9 cellular contexts compared by ENCODE assay signal in the genomic region with DNA sequence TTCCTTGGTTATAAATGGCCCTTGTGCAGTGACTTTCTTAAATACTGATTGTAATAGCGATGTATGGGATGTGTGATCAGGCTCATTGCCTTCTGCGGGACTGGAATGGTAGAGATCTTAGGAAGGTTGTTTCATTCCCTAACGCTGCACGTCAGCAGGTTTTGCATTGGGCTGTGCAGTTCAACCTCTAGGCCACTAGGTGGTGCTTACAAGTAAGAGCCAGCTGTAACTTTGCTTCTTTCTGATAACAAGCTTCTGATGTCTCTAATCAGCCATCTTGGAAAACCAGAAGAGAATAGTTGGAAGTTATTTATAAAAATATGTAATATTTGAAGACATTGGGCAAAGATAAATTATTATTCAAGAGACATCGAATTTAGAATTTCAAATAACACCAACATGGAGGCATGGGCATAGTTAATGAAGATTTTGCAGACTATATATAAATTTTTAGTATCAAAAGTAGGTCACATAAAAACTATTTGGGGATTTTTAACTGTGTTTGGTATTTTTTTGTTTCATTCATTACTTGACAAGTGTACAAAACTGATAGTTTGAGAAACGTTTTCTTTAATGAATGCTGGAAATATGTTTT.
A peak's percentile ranks its signal among the peaks of the same experiment; 100 is the strongest.
DNase-seq lines count a peak whose midpoint lies in the region; ATAC-seq and TF ChIP-seq lines count a peak whose summit lies in the region.
"Had no signal": no experiment of that assay in that cellular context is flagged by ENCODE, and none has a peak within 500 bp of the region (broad histone marks: within the 10 kb centered on the region; RNA-seq: fewer than 3 reads in every experiment).

No MANE protein-coding gene starts in this region.

- in situ Hi-C loops in astrocyte of the cerebellum (cut with HindIII; ENCODE audit: low sequenced_read_pairs): no loop called here

- intact Hi-C loops in A673 (cut with micrococcal nuclease; ENCODE audit: unreplicated experiment): loop anchor here (5.0 kb wide), 1 partner anchor 222 kb away; no protein-coding TSS in a partner anchor

- no peaks in the 10 kb centered on the region for H3K4me1 ChIP-seq in A673 (ENCODE audit: insufficient read depth, low read length, poor library complexity, severe bottlenecking)

- CTCF ChIA-PET in A673 (lab: Charles Lee): interaction anchor here (0.7 kb wide), 1 partner anchor 335 kb away, joined by 3 read pairs; no protein-coding TSS in a partner anchor

- DNase-seq in A673 (ENCODE audit: low spot score) (peak; percentile 77), NCI-H2171 treated with DMSO at 0.1 percent for 48 hours (lab: John Stamatoyannopoulos, UW) (peak; percentile 30), astrocyte of the cerebellum (ENCODE audit: low read depth) (peak; percentile 41), left kidney (ENCODE audit: low read depth, low spot score) (peak; percentile 55), NCI-H128 (lab: John Stamatoyannopoulos, UW; ENCODE audit: unreplicated experiment) (no peak)
- DNase-seq in activated effector memory CD4-positive, alpha-beta T cell treated with anti-CD3 and anti-CD28 coated beads, Interleukin-2, amount 50 U/mL, for 16 hours: no peak

- no TSS peak for BruUV-seq in A673 (replicated peaks; lab: Mats Ljungman, UMichigan)

- TF ChIP-seq CTCF in A673 (conservative IDR thresholded peaks at IDR 0.05; ENCODE audit: low read depth, low read length) (peak; percentile 71), GM12872 (IDR thresholded peaks at IDR 0.05; ENCODE audit: insufficient read depth, low read depth, low read length) (peak; percentile 90), astrocyte of the cerebellum (IDR thresholded peaks at IDR 0.05; ENCODE audit: low read depth, low read length, missing control alignments) (peak; percentile 94)

- H3K4me3 ChIP-seq in A673 (ENCODE audit: low read depth, low read length, poor library complexity, severe bottlenecking) (no peak overlapping the region), astrocyte of the cerebellum (ENCODE audit: low read depth, low read length) (no peak overlapping the region)
- H3K4me3 ChIP-seq: lung had no signal

- POLR2A ChIA-PET in A673 (lab: Charles Lee; ENCODE audit: low non-redundant PET): no interaction called here

- peak; percentile 98 for ATAC-seq in HG02852 (IDR thresholded peaks at IDR 0.05; ENCODE audit: unreplicated experiment)

- H3K36me3 ChIP-seq in A673 (ENCODE audit: insufficient read depth, low read length, poor library complexity, severe bottlenecking): no peaks in the 10 kb centered on the region

- H3K27ac ChIP-seq in A673 (ENCODE audit: low read depth, low read length, poor library complexity, severe bottlenecking): no peak overlapping the region

- no peaks in the 10 kb centered on the region for H3K9me3 ChIP-seq in A673 (ENCODE audit: low read depth, low read length, poor library complexity, severe bottlenecking)

- H3K27me3 ChIP-seq in A673 (replicated peaks; ENCODE audit: insufficient read depth, low read depth, low read length, poor library complexity): no peaks in the 10 kb centered on the region

Comparison
In these comparisons a context has a peak if more than half of its experiments do, and no peak if none do; other contexts are left out.
1. DNase-seq: peak in A673 (single experiment), NCI-H2171 treated with DMSO at 0.1 percent for 48 hours (single experiment), astrocyte of the cerebellum (single experiment) and left kidney (single experiment); none in NCI-H128 (single experiment) and activated effector memory CD4-positive, alpha-beta T cell treated with anti-CD3 and anti-CD28 coated beads, Interleukin-2, amount 50 U/mL, for 16 hours (single experiment).
2. Peak in every context shown above with its lines, with median percentiles within 50 percentile points of each other: CTCF ChIP-seq.